16 cellular contexts compared by ENCODE assay signal in genomic region chr22:26667140-26667539, GRCh38. TPM values are rescaled to one million over a fixed set of nuclear protein-coding genes. Genes with fewer than 3 reads are reported as not detected.
"Had no signal": no experiment of that assay in that cellular context is flagged by ENCODE, and none has a peak within 500 bp of the region (broad histone marks: within the 10 kb centered on the region; RNA-seq: fewer than 3 reads in every experiment).

No MANE protein-coding gene starts in this region.

- H3K4me3 ChIP-seq: adrenal gland, lung, tibial artery had no signal

- DNase-seq: activated CD4-positive, alpha-beta T cell treated with anti-CD3 and anti-CD28 coated beads, Interleukin-2, amount 10 ng/mL, durations not matched to agents 7 days and 5 days; activated naive CD4-positive, alpha-beta T cell; adrenal gland; cerebellar nuclear complex; dermis blood vessel endothelial cell; erythroblast; left colon; naive B cell; stimulated activated CD4-positive, alpha-beta T cell treated with anti-CD3 and anti-CD28 coated beads, Interleukin-15, amount 100 ng/mL, for 24 hours; stimulated activated CD4-positive, alpha-beta T cell treated with anti-CD3 and anti-CD28 coated beads, Interleukin-4, amount 100 ng/mL, for 24 hours; T-helper 17 cell; tibial artery had no signal

- H3K27me3 ChIP-seq: adrenal gland had no signal

- H3K27ac Mint-ChIP-seq: activated CD4-positive, alpha-beta T cell treated with anti-CD3 and anti-CD28 coated beads, Interleukin-2, amount 10 ng/mL, durations not matched to agents 7 days and 5 days; WTC11 had no signal

- H3K36me3 ChIP-seq: adrenal gland, tibial artery had no signal

- H3K9me3 Mint-ChIP-seq: activated CD4-positive, alpha-beta T cell treated with anti-CD3 and anti-CD28 coated beads, Interleukin-2, amount 10 ng/mL, durations not matched to agents 7 days and 5 days; naive B cell; WTC11 had no signal

- ATAC-seq: left colon, T-helper 17 cell, WTC11 had no signal

- H3K36me3 Mint-ChIP-seq: naive B cell had no signal

- H3K27me3 Mint-ChIP-seq: activated CD4-positive, alpha-beta T cell treated with anti-CD3 and anti-CD28 coated beads, Interleukin-2, amount 10 ng/mL, durations not matched to agents 7 days and 5 days; T-helper 17 cell had no signal

- H3K9me3 ChIP-seq: adrenal gland, tibial artery had no signal

- H3K4me3 Mint-ChIP-seq: activated CD4-positive, alpha-beta T cell treated with anti-CD3 and anti-CD28 coated beads, Interleukin-2, amount 10 ng/mL, durations not matched to agents 7 days and 5 days; T-helper 17 cell; WTC11 had no signal

- H3K27ac ChIP-seq: adrenal gland, tibial artery had no signal

RNA-seq across cellular contexts. Expression of gene CRYBA4, which starts 45.4 kb away (rescaled TPM):
- total RNA-seq: activated CD4-positive, alpha-beta T cell treated with anti-CD3 and anti-CD28 coated beads, Interleukin-2, amount 10 ng/mL, durations not matched to agents 7 days and 5 days; adrenal gland; dermis blood vessel endothelial cell; glomerular endothelial cell; left colon; lung; skeletal muscle tissue; T-helper 17 cell had no signal
- polyA plus RNA-seq: adrenal gland had no signal

RNA-seq across cellular contexts. Expression of gene CRYBB1, which starts 49.3 kb away (rescaled TPM):
- total RNA-seq: activated CD4-positive, alpha-beta T cell treated with anti-CD3 and anti-CD28 coated beads, Interleukin-2, amount 10 ng/mL, durations not matched to agents 7 days and 5 days; dermis blood vessel endothelial cell; glomerular endothelial cell; T-helper 17 cell had no signal
